27 cellular contexts compared by ENCODE assay signal in the genomic region with DNA sequence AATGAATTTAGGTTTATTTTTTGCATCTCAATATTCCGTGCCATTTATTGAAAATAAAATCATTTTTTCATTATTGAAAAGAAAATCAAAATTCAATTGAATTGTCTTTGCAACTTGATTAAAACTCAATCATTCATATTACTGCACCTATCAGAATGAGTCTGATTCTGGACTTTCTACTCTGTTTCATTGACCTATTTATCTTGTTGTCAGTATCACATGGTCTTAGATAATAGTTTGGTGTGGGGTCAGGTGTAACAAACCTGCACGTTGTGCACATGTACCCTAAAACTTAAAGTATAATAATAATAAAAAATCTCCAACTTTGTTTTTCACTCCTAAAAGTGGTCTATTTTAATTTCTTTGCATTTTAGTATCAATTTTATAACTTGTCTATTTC.
"Had no signal": no experiment of that assay in that cellular context is flagged by ENCODE, and none has a peak within 500 bp of the region (broad histone marks: within the 10 kb centered on the region; RNA-seq: fewer than 3 reads in every experiment).

No MANE protein-coding gene starts in this region.

- DNase-seq: stimulated activated CD4-positive, alpha-beta T cell treated with anti-CD3 and anti-CD28 coated beads, Interleukin-2, amount 100 ng/mL, for 48 hours; stimulated activated CD4-positive, alpha-beta T cell treated with anti-CD3 and anti-CD28 coated beads, Interleukin-4, amount 100 ng/mL, for 1 hour; stimulated activated CD4-positive, alpha-beta T cell treated with anti-CD3 and anti-CD28 coated beads, Interleukin-4, amount 100 ng/mL, for 24 hours; stimulated activated CD4-positive, alpha-beta T cell treated with anti-CD3 and anti-CD28 coated beads, Interleukin-4, amount 100 ng/mL, for 4 hours; stimulated activated CD8-positive, alpha-beta memory T cell treated with anti-CD3 and anti-CD28 coated beads, Interleukin-4, amount 100 ng/mL, for 48 hours; stimulated activated naive B cell treated with anti-CD40 and anti-IgM and Interleukin-4, amounts not matched to agents 10 μg/mL and 1 μg/mL and 100 μg/mL, for 72 hours; stimulated activated naive CD4-positive, alpha-beta T cell; stimulated activated naive CD4-positive, alpha-beta T cell treated with Interleukin-2 at 50 U/mL for 16 hours; stimulated activated naive CD8-positive, alpha-beta T cell treated with anti-CD3 and anti-CD28 coated beads, Interleukin-15, amount 100 ng/mL, for 72 hours; stimulated activated naive CD8-positive, alpha-beta T cell treated with anti-CD3 and anti-CD28 coated beads, Interleukin-15, Interleukin-2, amounts not matched to agents 100 U/mL and 50 U/mL, for 24 hours; stomach; substantia nigra; testis; thyroid gland; tibial artery; transverse colon; trophoblast cell; upper lobe of left lung; upper lobe of right lung; uterus had no signal

- H3K36me3 ChIP-seq: stomach, suprapubic skin, thoracic aorta, thyroid gland, tibial artery, tibial nerve, transverse colon, upper lobe of left lung, upper lobe of right lung, uterus, vagina had no signal

- H3K27ac ChIP-seq: stomach, suprapubic skin, testis, thoracic aorta, thyroid gland, tibial artery, tibial nerve, transverse colon, upper lobe of left lung, upper lobe of right lung, uterus, vagina had no signal

- H3K4me1 ChIP-seq: stomach, suprapubic skin, testis, thyroid gland, tibial artery, tibial nerve, transverse colon, upper lobe of left lung, upper lobe of right lung, uterus, vagina had no signal

- ATAC-seq: stimulated activated effector memory CD8-positive, alpha-beta T cell treated with anti-CD3 and anti-CD28 coated beads, Interleukin-12 subunit alpha, Interleukin-12 subunit beta, amount 100 ng/mL, for 72 hours; stimulated activated memory B cell treated with anti-CD40 and anti-IgM and Interleukin-4, amounts not matched to agents 10 μg/mL and 1 μg/mL and 100 μg/mL, for 72 hours; stimulated activated naive B cell treated with anti-CD40 and anti-IgM and Interleukin-4, amounts not matched to agents 10 μg/mL and 1 μg/mL and 100 μg/mL, for 72 hours; stimulated activated naive CD8-positive, alpha-beta T cell treated with anti-CD3 and anti-CD28 coated beads, Interleukin-15, amount 100 ng/mL, for 72 hours; stimulated activated naive CD8-positive, alpha-beta T cell treated with anti-CD3 and anti-CD28 coated beads, Interleukin-15, Interleukin-2, amounts not matched to agents 100 U/mL and 50 U/mL, for 24 hours; upper lobe of right lung had no signal

- H3K4me3 ChIP-seq: stomach, suprapubic skin, testis, thoracic aorta, thyroid gland, tibial artery, tibial nerve, transverse colon, upper lobe of left lung, upper lobe of right lung, uterus, vagina had no signal

- H3K9me3 ChIP-seq: stomach, suprapubic skin, testis, thoracic aorta, thyroid gland, tibial artery, tibial nerve, transverse colon, upper lobe of left lung, upper lobe of right lung, uterus, vagina had no signal

- H3K27me3 ChIP-seq: stomach, suprapubic skin, testis, thyroid gland, tibial artery, tibial nerve, transverse colon, upper lobe of left lung, upper lobe of right lung, uterus, vagina had no signal

- FAIRE-seq: urothelium cell line had no signal
